Comparison of ENCODE assay signal across 25 cellular contexts in the genomic region with DNA sequence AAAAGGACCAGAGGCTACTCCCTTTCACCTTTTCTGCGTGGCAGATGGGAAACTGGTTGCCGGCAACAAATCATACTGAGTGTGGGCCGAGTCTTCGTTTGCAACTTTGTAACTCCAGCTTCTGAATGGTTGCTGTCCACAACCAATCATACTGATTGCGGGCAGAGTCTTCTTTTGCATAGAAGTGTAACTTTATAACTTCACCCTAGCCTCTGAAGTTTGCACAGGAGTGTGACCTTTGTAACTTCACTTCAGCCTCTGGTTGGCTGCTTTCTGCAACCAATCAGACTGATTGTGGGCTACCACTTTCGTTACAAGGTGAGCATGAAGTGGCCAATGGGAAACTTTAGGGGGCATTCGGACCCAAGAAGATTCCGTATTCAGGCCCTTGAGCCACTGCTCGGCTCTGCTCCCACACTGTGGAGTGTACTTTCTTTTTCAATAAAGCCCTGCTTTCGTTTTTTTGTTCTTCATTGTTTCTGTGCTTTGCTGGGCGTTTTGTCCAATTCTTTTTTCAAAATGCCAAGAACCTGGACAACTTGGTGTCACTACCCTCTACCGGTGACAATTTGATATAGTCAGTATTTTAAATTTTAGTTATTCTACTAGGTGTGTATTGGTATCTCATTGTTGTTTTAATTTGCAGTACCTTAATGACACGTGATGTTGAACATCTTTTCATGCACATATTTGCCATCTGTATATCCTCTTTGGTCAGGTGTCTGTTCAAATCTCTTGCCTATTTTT. TPM values are rescaled to one million over a fixed set of nuclear protein-coding genes. Genes with fewer than 3 reads are reported as not detected.
A peak's percentile ranks its signal among the peaks of the same experiment; 100 is the strongest.
DNase-seq lines count a peak whose midpoint lies in the region; ATAC-seq and TF ChIP-seq lines count a peak whose summit lies in the region.
"Had no signal": no experiment of that assay in that cellular context is flagged by ENCODE, and none has a peak within 500 bp of the region (broad histone marks: within the 10 kb centered on the region; RNA-seq: fewer than 3 reads in every experiment).

No MANE protein-coding gene starts in this region.

- H3K4me1 Mint-ChIP-seq in glutamatergic neuron (ENCODE audit: low read depth, unreplicated experiment), result no peaks in the 10 kb centered on the region
- H3K4me1 Mint-ChIP-seq: activated CD4-positive, alpha-beta T cell treated with anti-CD3 and anti-CD28 coated beads for 36 hours; naive B cell; stimulated activated memory B cell treated with anti-CD40 and anti-IgM and Interleukin-4, amounts not matched to agents 10 μg/mL and 1 μg/mL and 100 μg/mL, for 72 hours had no signal

- H3K27ac ChIP-seq in 22Rv1 (peak overlapping the region; percentile 36; the same call in 1 of the 2 replicates), Panc1 (ENCODE audit: low read length) (no peak overlapping the region)
- H3K27ac ChIP-seq: foreskin keratinocyte, ovary, vagina had no signal

- H3K27ac Mint-ChIP-seq in glutamatergic neuron (ENCODE audit: unreplicated experiment), result no peak overlapping the region
- H3K27ac Mint-ChIP-seq: activated CD4-positive, alpha-beta T cell treated with anti-CD3 and anti-CD28 coated beads for 36 hours; naive B cell; stimulated activated memory B cell treated with anti-CD40 and anti-IgM and Interleukin-4, amounts not matched to agents 10 μg/mL and 1 μg/mL and 100 μg/mL, for 72 hours had no signal

- H3K9me3 ChIP-seq in Panc1 (ENCODE audit: control insufficient read depth, insufficient read depth, low read depth, low read length), result no peaks in the 10 kb centered on the region
- H3K9me3 ChIP-seq: ovary, vagina had no signal

- H3K9me3 Mint-ChIP-seq in glutamatergic neuron (ENCODE audit: unreplicated experiment), result no peaks in the 10 kb centered on the region
- H3K9me3 Mint-ChIP-seq: stimulated activated memory B cell treated with anti-CD40 and anti-IgM and Interleukin-4, amounts not matched to agents 10 μg/mL and 1 μg/mL and 100 μg/mL, for 72 hours had no signal

- H3K4me3 ChIP-seq in Panc1 (ENCODE audit: low read depth in 2 of 2, low read length in 2 of 2), result peak overlapping the region; percentile 7 to 38; a peak in 2 of 4 replicates
- H3K4me3 ChIP-seq: ovary, vagina had no signal

- H3K4me1 ChIP-seq in Panc1 (ENCODE audit: control insufficient read depth, insufficient read depth, low read length), result no peaks in the 10 kb centered on the region
- H3K4me1 ChIP-seq: foreskin keratinocyte, vagina had no signal

- TF ChIP-seq CTCF in 22Rv1 (IDR thresholded peaks at IDR 0.05) (peak; percentile 39), Panc1 (IDR thresholded peaks at IDR 0.05) (peak; percentile 38; the same call in 1 of the 2 replicates), glutamatergic neuron (IDR thresholded peaks at IDR 0.05; ENCODE audit: partially characterized antibody, unreplicated experiment) (no peak)

- H3K27me3 ChIP-seq in Panc1 (ENCODE audit: control insufficient read depth, insufficient read depth, low read length), result no peaks in the 10 kb centered on the region
- H3K27me3 ChIP-seq: foreskin keratinocyte, ovary, vagina had no signal

- in situ Hi-C loops in Panc1 (cut with HindIII; ENCODE audit: low pct_unique_long_range_greater_than_20kb, low sequenced_read_pairs), result no loop called here

- DNase-seq in H4 (ENCODE audit: low spot score), result peak; percentile 10
- DNase-seq in Panc1 (ENCODE audit: low read depth, low spot score), result no peak
- no peak for DNase-seq in left colon
- no peak for DNase-seq in DMS153 (lab: John Stamatoyannopoulos, UW)
- DNase-seq in posterior cingulate gyrus, result no peak
- DNase-seq in glutamatergic neuron, result no peak
- DNase-seq: activated CD4-positive, alpha-beta T cell treated with anti-CD3 and anti-CD28 coated beads for 36 hours; activated naive CD4-positive, alpha-beta T cell treated with anti-CD3 and anti-CD28 coated beads, Interleukin-2, amount 50 U/mL, for 16 hours; aorta; central memory CD4-positive, alpha-beta T cell; erythroblast; foreskin keratinocyte; mesenchymal stem cell; naive B cell; NCI-H1105 treated with DMSO at 0.1 percent for 48 hours; NCI-H2107; NCI-H774; ovary had no signal

- CTCF ChIA-PET in Panc1 (lab: Charles Lee), result no interaction called here

- BruUV-seq in Panc1 (replicated peaks; lab: Mats Ljungman, UMichigan), result no TSS peak

- H3K4me3 Mint-ChIP-seq in glutamatergic neuron (ENCODE audit: unreplicated experiment), result no peak overlapping the region
- H3K4me3 Mint-ChIP-seq: activated CD4-positive, alpha-beta T cell treated with anti-CD3 and anti-CD28 coated beads for 36 hours; naive B cell; stimulated activated memory B cell treated with anti-CD40 and anti-IgM and Interleukin-4, amounts not matched to agents 10 μg/mL and 1 μg/mL and 100 μg/mL, for 72 hours had no signal

- ATAC-seq in Panc1 (no peak), left colon (peak; percentile 87), HG02623 (IDR thresholded peaks at IDR 0.05; ENCODE audit: unreplicated experiment) (no peak)
- ATAC-seq: activated CD4-positive, alpha-beta T cell treated with anti-CD3 and anti-CD28 coated beads for 36 hours; foreskin keratinocyte; stimulated activated memory B cell treated with anti-CD40 and anti-IgM and Interleukin-4, amounts not matched to agents 10 μg/mL and 1 μg/mL and 100 μg/mL, for 72 hours had no signal

- no peaks in the 10 kb centered on the region for H3K36me3 Mint-ChIP-seq in glutamatergic neuron (ENCODE audit: unreplicated experiment)
- H3K36me3 Mint-ChIP-seq: naive B cell; stimulated activated memory B cell treated with anti-CD40 and anti-IgM and Interleukin-4, amounts not matched to agents 10 μg/mL and 1 μg/mL and 100 μg/mL, for 72 hours had no signal

- POLR2A ChIA-PET in Panc1 (lab: Charles Lee), result no interaction called here

- no peaks in the 10 kb centered on the region for H3K27me3 Mint-ChIP-seq in glutamatergic neuron (ENCODE audit: unreplicated experiment)
- H3K27me3 Mint-ChIP-seq: activated CD4-positive, alpha-beta T cell treated with anti-CD3 and anti-CD28 coated beads for 36 hours; naive B cell; stimulated activated memory B cell treated with anti-CD40 and anti-IgM and Interleukin-4, amounts not matched to agents 10 μg/mL and 1 μg/mL and 100 μg/mL, for 72 hours had no signal

- H3K36me3 ChIP-seq in Panc1 (ENCODE audit: control insufficient read depth, insufficient read depth, low read length), result no peaks in the 10 kb centered on the region
- H3K36me3 ChIP-seq: ovary, vagina had no signal

- intact Hi-C loops in Panc1 (cut with micrococcal nuclease; ENCODE audit: unreplicated experiment), result no loop called here
- intact Hi-C loops in left colon (cut with DNase I, micrococcal nuclease), result no loop called here
- intact Hi-C loops in posterior cingulate gyrus (cut with DNase I), result no loop called here

RNA-seq across cellular contexts. Expression of a gene that starts 9.0 kb away (rescaled TPM):
- total RNA-seq in H4 (2014; rRNA removed; shearing (Covaris generic)), result 37.9 and 40.5 TPM in 2 replicates
- total RNA-seq in Panc1 (2021; ENCODE audit: unreplicated experiment) (not detected), left colon (not detected), glutamatergic neuron (ENCODE audit: unreplicated experiment) (not detected)
- not detected for polyA plus RNA-seq in Panc1 (2012; ENCODE audit: insufficient read length)
- total RNA-seq: aorta, foreskin keratinocyte, ovary, temporal lobe, vagina had no signal
- polyA plus RNA-seq: AG04450, aorta, foreskin keratinocyte, keratinocyte, ovary had no signal

RNA-seq across cellular contexts. Expression of a gene that starts 53.6 kb away (rescaled TPM):
- not detected in 2 replicates for total RNA-seq in H4 (2014; rRNA removed; shearing (Covaris generic))
- total RNA-seq in Panc1 (2021; ENCODE audit: unreplicated experiment), result not detected
- polyA plus RNA-seq in Panc1 (2012; ENCODE audit: insufficient read length), result not detected
- not detected for total RNA-seq in left colon
- not detected for total RNA-seq in glutamatergic neuron (ENCODE audit: unreplicated experiment)
- total RNA-seq: activated CD4-positive, alpha-beta T cell treated with anti-CD3 and anti-CD28 coated beads for 36 hours; aorta; foreskin keratinocyte; ovary; temporal lobe; vagina had no signal
- polyA plus RNA-seq: AG04450, aorta, foreskin keratinocyte, keratinocyte, ovary had no signal

Comparison
In these comparisons a context has a peak if more than half of its experiments do, and no peak if none do; other contexts are left out.
1. RNA of a gene that starts 9.0 kb away (total RNA-seq): 37.9 to 40.5 TPM in H4; not detected in Panc1 (single experiment), not detected in left colon and not detected in glutamatergic neuron (single experiment); every median in the first group is over 10 times any median in the second.